In genomic region chr5:112976432-112977309, GRCh38 we compare ENCODE assay signal across 8 cellular contexts. TPM values are rescaled to one million over a fixed set of nuclear protein-coding genes. Genes with fewer than 3 reads are reported as not detected.
DNase-seq lines count a peak whose midpoint lies in the region; ATAC-seq lines count a peak whose summit lies in the region.

TSS of gene DCP2 (plus strand) at chr5:112976798. CDS start at chr5:112976934, 136 bp downstream.

- WGBS in aorta, 2 donors: 0% methylated on average over 75 of the region's 75 CpGs

- H3K4me1 ChIP-seq in rectal smooth muscle tissue (ENCODE audit: control insufficient read depth, insufficient read depth, low read length) (peaks cover 4% of the 10 kb centered on the region), aorta (ENCODE audit: control insufficient read depth in 1 of 2, insufficient read depth in 2 of 2, low read length in 2 of 2) (peaks cover 0 to 2% of the 10 kb centered on the region in 2 donors)

- H3K36me3 ChIP-seq in rectal smooth muscle tissue (ENCODE audit: control insufficient read depth, insufficient read depth, low read length) (no peaks in the 10 kb centered on the region), aorta (ENCODE audit: control insufficient read depth in 1 of 2, insufficient read depth in 2 of 2, low read length in 1 of 2) (peaks cover 0 to 2% of the 10 kb centered on the region in 2 donors)

- H3K27me3 ChIP-seq in rectal smooth muscle tissue (ENCODE audit: control insufficient read depth, insufficient read depth, low read length) (no peaks in the 10 kb centered on the region), aorta (ENCODE audit: control insufficient read depth in 1 of 2, insufficient read depth in 2 of 2, low read length in 1 of 2) (no peaks in the 10 kb centered on the region)

- peak; percentile 89 to 97 for DNase-seq in NCI-H2081 (lab: John Stamatoyannopoulos, UW)
- DNase-seq in T1000 (lab: John Stamatoyannopoulos, UW): peak; percentile 84
- DNase-seq in astrocyte of the hippocampus (ENCODE audit: low read depth, low spot score): peak; percentile 99
- peak; percentile 98 for DNase-seq in hepatic stellate cell (ENCODE audit: low spot score)
- peak; percentile 96 to 98 for DNase-seq in aorta

- H3K9me3 ChIP-seq in aorta (ENCODE audit: control insufficient read depth, low read length): no peaks in the 10 kb centered on the region

- H3K27ac ChIP-seq in rectal smooth muscle tissue (ENCODE audit: low read depth, low read length) (peak within 1 kb of the TSS; percentile 91), aorta (ENCODE audit: low read depth in 1 of 2, low read length in 2 of 2) (peak within 1 kb of the TSS; percentile 19 to 73)

- intact Hi-C loops in aorta (cut with DNase I): loop anchor here in 1 of 2 donors (5.0 kb wide), 2 partner anchors 54 to 114 kb away; partner anchors contain the start of genes REEP5 and SRP19

- H3K9ac ChIP-seq in rectal smooth muscle tissue (ENCODE audit: low read length): peak within 1 kb of the TSS; percentile 81

- H3K4me3 ChIP-seq in rectal smooth muscle tissue (ENCODE audit: low read length) (peak within 1 kb of the TSS; percentile 85), aorta (ENCODE audit: low read length in 2 of 2) (peak within 1 kb of the TSS; percentile 78 to 89)

- ATAC-seq in GM18508 (IDR thresholded peaks at IDR 0.05; ENCODE audit: insufficient read depth, unreplicated experiment): peak; percentile 96
- ATAC-seq in HG03025 (IDR thresholded peaks at IDR 0.05; ENCODE audit: low FRiP score, unreplicated experiment): peak; percentile 99
- peak; percentile 100 for ATAC-seq in aorta (ENCODE audit: low FRiP score)

RNA-seq across cellular contexts. Expression of gene DCP2, which starts in this region (rescaled TPM):
- 10 to 100 TPM; 38.0 to 59.3 TPM for total RNA-seq in aorta
- 1 to 10 TPM; 6.0 to 9.9 TPM for polyA plus RNA-seq in aorta

Comparison
In these comparisons a context has a peak if more than half of its experiments do, and no peak if none do; other contexts are left out.
1. Peak in every context shown above with its lines: DNase-seq, ATAC-seq, H3K4me3 ChIP-seq and H3K27ac ChIP-seq.